ENCODE assay signal across 34 cellular contexts in the genomic region with DNA sequence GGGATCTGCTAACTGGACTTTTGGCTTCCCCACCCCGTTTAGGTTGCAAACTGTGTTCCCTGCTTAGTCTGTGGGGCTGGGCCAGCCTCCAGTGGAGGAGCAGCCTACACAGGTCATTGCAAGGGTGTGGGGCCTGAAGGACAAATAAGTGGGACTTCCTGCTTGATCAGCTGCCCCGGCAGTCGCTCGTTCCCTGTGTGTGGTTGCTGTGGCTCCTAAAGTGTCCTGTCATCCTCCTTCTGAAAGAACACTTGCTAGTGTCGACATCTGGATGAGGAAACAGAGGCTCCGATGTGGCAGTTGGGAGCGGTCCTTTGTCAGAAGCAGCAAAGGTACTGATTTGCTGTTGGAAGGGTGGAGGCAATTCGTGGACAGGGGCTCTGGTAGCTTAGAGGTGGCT.
DNase-seq lines count a peak whose midpoint lies in the region; ATAC-seq and TF ChIP-seq lines count a peak whose summit lies in the region.
"Had no signal": no experiment of that assay in that cellular context is flagged by ENCODE, and none has a peak within 500 bp of the region (broad histone marks: within the 10 kb centered on the region; RNA-seq: fewer than 3 reads in every experiment).

No MANE protein-coding gene starts in this region.

- ATAC-seq in upper lobe of left lung (ENCODE audit: low FRiP score in 2 of 2) = peak; percentile 73 to 74
- ATAC-seq: activated T-cell treated with anti-CD3 and anti-CD28 coated beads, Interleukin-2, amount 50 U/mL, for 72 hours; naive thymus-derived CD8-positive, alpha-beta T cell had no signal

- H3K27ac ChIP-seq in upper lobe of left lung = peak overlapping the region in 1 of 4 donors; percentile 41
- H3K27ac ChIP-seq: 22Rv1, left ventricle myocardium inferior, Peyer's patch, prostate gland, sigmoid colon, SJCRH30, thyroid gland had no signal

- TF ChIP-seq CTCF in upper lobe of left lung (IDR thresholded peaks at IDR 0.05) = no peak

- no peaks in the 10 kb centered on the region for H3K36me3 ChIP-seq in upper lobe of left lung
- H3K36me3 ChIP-seq: left ventricle myocardium inferior, Peyer's patch, prostate gland, sigmoid colon, SJCRH30, thyroid gland had no signal

- peak overlapping the region; percentile 64 for H3K27ac Mint-ChIP-seq in dendritic cell treated with granulocyte-macrophage colony-stimulating factor and Interleukin-4, amounts not matched to agents 40 ng/mL and 50 ng/mL, for 4 days
- H3K27ac Mint-ChIP-seq: activated T-cell treated with anti-CD3 and anti-CD28 coated beads, Interleukin-2, amount 50 U/mL, for 72 hours; HFFc6; IgD-negative memory B cell; naive thymus-derived CD8-positive, alpha-beta T cell had no signal

- no peaks in the 10 kb centered on the region for H3K9me3 Mint-ChIP-seq in dendritic cell treated with granulocyte-macrophage colony-stimulating factor and Interleukin-4, amounts not matched to agents 40 ng/mL and 50 ng/mL, for 4 days
- H3K9me3 Mint-ChIP-seq: activated T-cell treated with anti-CD3 and anti-CD28 coated beads, Interleukin-2, amount 50 U/mL, for 72 hours; HFFc6; IgD-negative memory B cell; naive thymus-derived CD8-positive, alpha-beta T cell had no signal

- H3K4me3 Mint-ChIP-seq in dendritic cell treated with granulocyte-macrophage colony-stimulating factor and Interleukin-4, amounts not matched to agents 40 ng/mL and 50 ng/mL, for 4 days = peak overlapping the region; percentile 41
- H3K4me3 Mint-ChIP-seq: activated T-cell treated with anti-CD3 and anti-CD28 coated beads, Interleukin-2, amount 50 U/mL, for 72 hours; HFFc6; IgD-negative memory B cell; naive thymus-derived CD8-positive, alpha-beta T cell had no signal

- no peaks in the 10 kb centered on the region for H3K4me1 ChIP-seq in upper lobe of left lung
- H3K4me1 ChIP-seq: left ventricle myocardium inferior, Peyer's patch, prostate gland, sigmoid colon, thyroid gland had no signal

- H3K27me3 Mint-ChIP-seq in dendritic cell treated with granulocyte-macrophage colony-stimulating factor and Interleukin-4, amounts not matched to agents 40 ng/mL and 50 ng/mL, for 4 days = no peaks in the 10 kb centered on the region

- no peaks in the 10 kb centered on the region for H3K27me3 ChIP-seq in upper lobe of left lung
- H3K27me3 ChIP-seq: Peyer's patch, sigmoid colon, SJCRH30, thyroid gland had no signal

- no peak for TF ChIP-seq EP300 in upper lobe of left lung (IDR thresholded peaks at IDR 0.05)

- TF ChIP-seq POLR2A in upper lobe of left lung (IDR thresholded peaks at IDR 0.05) = no peak

- H3K9me3 ChIP-seq in upper lobe of left lung = no peaks in the 10 kb centered on the region
- H3K9me3 ChIP-seq: left ventricle myocardium inferior, Peyer's patch, prostate gland, sigmoid colon, SJCRH30, thyroid gland had no signal

- no peaks in the 10 kb centered on the region for H3K36me3 Mint-ChIP-seq in dendritic cell treated with granulocyte-macrophage colony-stimulating factor and Interleukin-4, amounts not matched to agents 40 ng/mL and 50 ng/mL, for 4 days (ENCODE audit: low read depth)
- H3K36me3 Mint-ChIP-seq: naive thymus-derived CD8-positive, alpha-beta T cell had no signal

- intact Hi-C loops in dendritic cell treated with granulocyte-macrophage colony-stimulating factor and Interleukin-4, amounts not matched to agents 40 ng/mL and 50 ng/mL, for 4 days (cut with micrococcal nuclease) = loop anchor here (10.0 kb wide), 1 partner anchor 220 kb away; no protein-coding TSS in a partner anchor

- H3K4me3 ChIP-seq in upper lobe of left lung = no peak overlapping the region
- H3K4me3 ChIP-seq: left ventricle myocardium inferior, Peyer's patch, prostate gland, sigmoid colon, SJCRH30, thyroid gland had no signal

- DNase-seq in DMS153 (lab: John Stamatoyannopoulos, UW) (peak; percentile 21), DMS153 treated with DMSO at 0.1 percent for 48 hours (lab: John Stamatoyannopoulos, UW; ENCODE audit: unreplicated experiment) (no peak), NOMO-1 treated with DMSO at 0.1 percent for 48 hours (lab: John Stamatoyannopoulos, UW; ENCODE audit: unreplicated experiment) (peak; percentile 97), upper lobe of left lung (peak in 1 of 2 donors; percentile 80), EL (no peak), SW480 (ENCODE audit: low spot score) (no peak), NCI-H2227 treated with DMSO at 0.1 percent for 48 hours (lab: John Stamatoyannopoulos, UW) (no peak)
- DNase-seq: activated CD4-positive, alpha-beta T cell treated with anti-CD3 and anti-CD28 coated beads, Interleukin-2, amount 50 U/mL, for 4 hours; activated CD4-positive, CD25-positive, alpha-beta regulatory T cell; activated naive CD4-positive, alpha-beta T cell; activated T-cell treated with anti-CD3 and anti-CD28 coated beads, Interleukin-2, amount 50 U/mL, for 72 hours; C1 segment of cervical spinal cord; central memory CD4-positive, alpha-beta T cell; erythroblast; HFFc6; left ventricle myocardium inferior; midbrain; naive thymus-derived CD8-positive, alpha-beta T cell; NCI-H1417 treated with DMSO at 0.1 percent for 48 hours; NCI-H2081 treated with DMSO at 0.1 percent for 48 hours; NCI-H226; NCI-H526 treated with DMSO at 0.1 percent for 48 hours; NK-92 treated with Interleukin-12 subunit alpha and Interleukin-12 subunit beta, amount 100 ng/mL, for 24 hours; occipital lobe; Peyer's patch; sigmoid colon; SJCRH30; stimulated activated CD4-positive, alpha-beta T cell treated with anti-CD3 and anti-CD28 coated beads, Interleukin-4, amount 100 ng/mL, for 24 hours; T-helper 1 cell; thyroid gland had no signal

- H3K4me1 Mint-ChIP-seq in dendritic cell treated with granulocyte-macrophage colony-stimulating factor and Interleukin-4, amounts not matched to agents 40 ng/mL and 50 ng/mL, for 4 days (ENCODE audit: low read depth) = peaks cover 27% of the 10 kb centered on the region
- H3K4me1 Mint-ChIP-seq: IgD-negative memory B cell; naive thymus-derived CD8-positive, alpha-beta T cell had no signal

- WGBS in upper lobe of left lung, 2 donors = 46 to 58% methylated on average over 8 of the region's 8 CpGs

Comparison
In these comparisons a context has a peak if more than half of its experiments do, and no peak if none do; other contexts are left out.
1. DNase-seq: peak in DMS153 (single experiment) and NOMO-1 treated with DMSO at 0.1 percent for 48 hours (single experiment); none in DMS153 treated with DMSO at 0.1 percent for 48 hours (single experiment), EL (single experiment), SW480 (single experiment) and NCI-H2227 treated with DMSO at 0.1 percent for 48 hours (single experiment).